ENCODE assay signal across 21 cellular contexts in the genomic region with DNA sequence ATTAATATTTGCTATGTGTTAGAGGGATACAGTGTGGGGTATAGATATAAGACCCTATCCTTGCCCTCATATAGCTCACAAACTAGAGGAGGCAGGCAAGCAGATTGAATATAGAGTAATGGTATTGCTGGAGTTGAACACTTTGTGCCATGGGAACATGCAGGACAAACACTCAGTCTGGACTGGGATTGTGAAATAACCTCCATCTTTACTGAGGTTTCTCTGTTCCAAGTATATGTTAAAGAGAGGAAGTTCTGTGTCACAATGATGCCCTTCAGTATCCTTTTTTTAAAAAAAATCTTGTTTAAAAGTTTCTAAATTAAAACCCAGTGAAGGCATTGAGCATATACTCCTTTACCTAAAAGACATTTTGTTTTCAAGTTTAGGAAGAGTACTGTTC. TPM values are rescaled to one million over a fixed set of nuclear protein-coding genes. Genes with fewer than 3 reads are reported as not detected.
"Had no signal": no experiment of that assay in that cellular context is flagged by ENCODE, and none has a peak within 500 bp of the region (broad histone marks: within the 10 kb centered on the region; RNA-seq: fewer than 3 reads in every experiment).

No MANE protein-coding gene starts in this region.

- H3K4me3 ChIP-seq: cardiac muscle cell, dorsolateral prefrontal cortex, left ventricle myocardium inferior, ovary had no signal

- H3K27me3 ChIP-seq: cardiac muscle cell, dorsolateral prefrontal cortex, ovary had no signal

- H3K36me3 Mint-ChIP-seq: activated CD4-positive, alpha-beta memory T cell treated with anti-CD3 and anti-CD28 coated beads for 36 hours; activated CD8-positive, alpha-beta memory T cell treated with anti-CD3 and anti-CD28 coated beads, Interleukin-2, amount 10 ng/mL, durations not matched to agents 7 days and 5 days; activated naive CD4-positive, alpha-beta T cell treated with anti-CD3 and anti-CD28 coated beads, Interleukin-2, amount 10 ng/mL, durations not matched to agents 7 days and 5 days; naive thymus-derived CD4-positive, alpha-beta T cell; type B pancreatic cell had no signal

- DNase-seq: activated CD4-positive, alpha-beta memory T cell treated with anti-CD3 and anti-CD28 coated beads for 36 hours; activated CD4-positive, alpha-beta T cell treated with anti-CD3 and anti-CD28 coated beads for 36 hours; activated CD8-positive, alpha-beta memory T cell treated with anti-CD3 and anti-CD28 coated beads, Interleukin-2, amount 10 ng/mL, durations not matched to agents 7 days and 5 days; activated naive CD4-positive, alpha-beta T cell treated with anti-CD3 and anti-CD28 coated beads, Interleukin-2, amount 10 ng/mL, durations not matched to agents 7 days and 5 days; activated T-cell treated with anti-CD3 and anti-CD28 coated beads, Interleukin-2, amount 50 U/mL, for 1 hour; dorsolateral prefrontal cortex; endodermal cell; left ventricle myocardium inferior; naive thymus-derived CD4-positive, alpha-beta T cell; ovary; stimulated activated CD4-positive, alpha-beta T cell treated with anti-CD3 and anti-CD28 coated beads, Interleukin-1b, Interleukin-23, amount 100 ng/mL, for 48 hours; stimulated activated naive CD8-positive, alpha-beta T cell treated with anti-CD3 and anti-CD28 coated beads, Interleukin-15, amount 100 ng/mL, for 72 hours had no signal

- H3K27ac ChIP-seq: cardiac muscle cell, dorsolateral prefrontal cortex, left ventricle myocardium inferior, ovary had no signal

- H3K4me1 Mint-ChIP-seq: activated CD4-positive, alpha-beta T cell treated with anti-CD3 and anti-CD28 coated beads for 36 hours; activated CD8-positive, alpha-beta memory T cell treated with anti-CD3 and anti-CD28 coated beads, Interleukin-2, amount 10 ng/mL, durations not matched to agents 7 days and 5 days; activated naive CD4-positive, alpha-beta T cell treated with anti-CD3 and anti-CD28 coated beads, Interleukin-2, amount 10 ng/mL, durations not matched to agents 7 days and 5 days; endodermal cell; stimulated activated naive CD8-positive, alpha-beta T cell treated with anti-CD3 and anti-CD28 coated beads, Interleukin-15, amount 100 ng/mL, for 72 hours had no signal

- ATAC-seq: activated CD4-positive, alpha-beta T cell treated with anti-CD3 and anti-CD28 coated beads for 36 hours; activated CD8-positive, alpha-beta memory T cell treated with anti-CD3 and anti-CD28 coated beads, Interleukin-2, amount 10 ng/mL, durations not matched to agents 7 days and 5 days; naive thymus-derived CD4-positive, alpha-beta T cell; sciatic nerve; stimulated activated naive CD8-positive, alpha-beta T cell treated with anti-CD3 and anti-CD28 coated beads, Interleukin-15, amount 100 ng/mL, for 72 hours had no signal

- H3K4me3 Mint-ChIP-seq: activated CD4-positive, alpha-beta memory T cell treated with anti-CD3 and anti-CD28 coated beads for 36 hours; activated CD4-positive, alpha-beta T cell treated with anti-CD3 and anti-CD28 coated beads for 36 hours; activated CD8-positive, alpha-beta memory T cell treated with anti-CD3 and anti-CD28 coated beads, Interleukin-2, amount 10 ng/mL, durations not matched to agents 7 days and 5 days; activated naive CD4-positive, alpha-beta T cell treated with anti-CD3 and anti-CD28 coated beads, Interleukin-2, amount 10 ng/mL, durations not matched to agents 7 days and 5 days; endodermal cell; naive thymus-derived CD4-positive, alpha-beta T cell; stimulated activated naive CD8-positive, alpha-beta T cell treated with anti-CD3 and anti-CD28 coated beads, Interleukin-15, amount 100 ng/mL, for 72 hours; type B pancreatic cell had no signal

- H3K4me1 ChIP-seq: left ventricle myocardium inferior had no signal

- H3K27ac Mint-ChIP-seq: activated CD4-positive, alpha-beta memory T cell treated with anti-CD3 and anti-CD28 coated beads for 36 hours; activated CD4-positive, alpha-beta T cell treated with anti-CD3 and anti-CD28 coated beads for 36 hours; activated CD8-positive, alpha-beta memory T cell treated with anti-CD3 and anti-CD28 coated beads, Interleukin-2, amount 10 ng/mL, durations not matched to agents 7 days and 5 days; activated naive CD4-positive, alpha-beta T cell treated with anti-CD3 and anti-CD28 coated beads, Interleukin-2, amount 10 ng/mL, durations not matched to agents 7 days and 5 days; activated T-helper 2 cell treated with anti-CD3 and anti-CD28 coated beads, Interferon-gamma antibody, Interleukin-2, Interleukin-4, amounts not matched to agents 10 μg/mL and 5 μg/mL and 100 μg/mL, durations not matched to agents 14 hours and 24 hours and 36 hours; endodermal cell; naive thymus-derived CD4-positive, alpha-beta T cell; stimulated activated naive CD8-positive, alpha-beta T cell treated with anti-CD3 and anti-CD28 coated beads, Interleukin-15, amount 100 ng/mL, for 72 hours; type B pancreatic cell had no signal

- H3K9me3 ChIP-seq: left ventricle myocardium inferior, ovary had no signal

- H3K36me3 ChIP-seq: left ventricle myocardium inferior, ovary had no signal

- H3K9me3 Mint-ChIP-seq: activated CD4-positive, alpha-beta memory T cell treated with anti-CD3 and anti-CD28 coated beads for 36 hours; activated naive CD4-positive, alpha-beta T cell treated with anti-CD3 and anti-CD28 coated beads, Interleukin-2, amount 10 ng/mL, durations not matched to agents 7 days and 5 days; activated T-helper 2 cell treated with anti-CD3 and anti-CD28 coated beads, Interferon-gamma antibody, Interleukin-2, Interleukin-4, amounts not matched to agents 10 μg/mL and 5 μg/mL and 100 μg/mL, durations not matched to agents 14 hours and 24 hours and 36 hours; endodermal cell; naive thymus-derived CD4-positive, alpha-beta T cell; stimulated activated naive CD8-positive, alpha-beta T cell treated with anti-CD3 and anti-CD28 coated beads, Interleukin-15, amount 100 ng/mL, for 72 hours; type B pancreatic cell had no signal

- H3K27me3 Mint-ChIP-seq: type B pancreatic cell had no signal

RNA-seq across cellular contexts. Expression of a gene that starts 8.7 kb away (rescaled TPM):
- total RNA-seq: activated CD4-positive, alpha-beta memory T cell treated with anti-CD3 and anti-CD28 coated beads for 36 hours; activated CD4-positive, alpha-beta T cell treated with anti-CD3 and anti-CD28 coated beads for 36 hours; activated CD8-positive, alpha-beta memory T cell treated with anti-CD3 and anti-CD28 coated beads, Interleukin-2, amount 10 ng/mL, durations not matched to agents 7 days and 5 days; activated T-helper 2 cell treated with anti-CD3 and anti-CD28 coated beads, Interferon-gamma antibody, Interleukin-2, Interleukin-4, amounts not matched to agents 10 μg/mL and 5 μg/mL and 100 μg/mL, durations not matched to agents 14 hours and 24 hours and 36 hours; dorsolateral prefrontal cortex; endodermal cell; epithelial cell of proximal tubule; left ventricle myocardium inferior; mononuclear cell; pulmonary artery endothelial cell; sciatic nerve; temporal lobe had no signal
- polyA plus RNA-seq: keratinocyte; naive thymus-derived CD4-positive, alpha-beta T cell; ovary had no signal
